In genomic region chr14:86934196-86934595, GRCh38 we compare ENCODE assay signal across 16 cellular contexts.
"Had no signal": no experiment of that assay in that cellular context is flagged by ENCODE, and none has a peak within 500 bp of the region (broad histone marks: within the 10 kb centered on the region; RNA-seq: fewer than 3 reads in every experiment).

No MANE protein-coding gene starts in this region.

- DNase-seq: dorsolateral prefrontal cortex; effector CD4-positive, alpha-beta T cell; head of caudate nucleus; left ventricle myocardium superior; lower lobe of right lung; natural killer cell; occipital lobe; pancreas; right lobe of liver; small intestine; stimulated activated CD4-positive, alpha-beta T cell treated with anti-CD3 and anti-CD28 coated beads, Interleukin-1b, Interleukin-23, amount 100 ng/mL, for 48 hours; stimulated activated CD4-positive, alpha-beta T cell treated with anti-CD3 and anti-CD28 coated beads, Interleukin-4, amount 100 ng/mL, for 1 hour; stimulated activated CD8-positive, alpha-beta memory T cell treated with anti-CD3 and anti-CD28 coated beads, Interleukin-4, amount 100 ng/mL, for 48 hours; stimulated activated naive CD4-positive, alpha-beta T cell; stimulated activated naive CD8-positive, alpha-beta T cell treated with anti-CD3 and anti-CD28 coated beads, Interleukin-15, amount 100 ng/mL, for 72 hours had no signal

- H3K27ac ChIP-seq: dorsolateral prefrontal cortex, lower lobe of right lung, pancreas, right lobe of liver, suprapubic skin had no signal

- H3K4me1 ChIP-seq: lower lobe of right lung, pancreas, right lobe of liver, suprapubic skin had no signal

- H3K27me3 ChIP-seq: dorsolateral prefrontal cortex, pancreas, right lobe of liver, suprapubic skin had no signal

- H3K9me3 ChIP-seq: lower lobe of right lung, pancreas, right lobe of liver, suprapubic skin had no signal

- H3K36me3 ChIP-seq: lower lobe of right lung, pancreas, right lobe of liver, suprapubic skin had no signal

- ATAC-seq: left ventricle myocardium superior; lower lobe of right lung; natural killer cell; pancreas; right lobe of liver; stimulated activated naive CD8-positive, alpha-beta T cell treated with anti-CD3 and anti-CD28 coated beads, Interleukin-15, amount 100 ng/mL, for 72 hours had no signal

- H3K4me3 ChIP-seq: dorsolateral prefrontal cortex, lower lobe of right lung, pancreas, right lobe of liver, suprapubic skin had no signal
